16 cellular contexts compared by ENCODE assay signal in genomic region chr1:220301630-220302029, GRCh38. TPM values are rescaled to one million over a fixed set of nuclear protein-coding genes. Genes with fewer than 3 reads are reported as not detected.
DNase-seq lines count a peak whose midpoint lies in the region; FAIRE-seq and TF ChIP-seq lines count a peak whose summit lies in the region.
"Had no signal": no experiment of that assay in that cellular context is flagged by ENCODE, and none has a peak within 500 bp of the region (broad histone marks: within the 10 kb centered on the region; RNA-seq: fewer than 3 reads in every experiment).

No MANE protein-coding gene starts in this region.

- H3K36me3 Mint-ChIP-seq in glutamatergic neuron (ENCODE audit: unreplicated experiment) = no peaks in the 10 kb centered on the region
- H3K36me3 Mint-ChIP-seq: CD8-positive, alpha-beta memory T cell had no signal

- peaks cover 3% of the 10 kb centered on the region for H3F3A ChIP-seq in SK-N-SH (replicated peaks; ENCODE audit: insufficient read depth)

- CTCF ChIA-PET in SK-N-SH (lab: Yijun Ruan, JAX) = no interaction called here

- H3K36me3 ChIP-seq in Karpas-422 (ENCODE audit: insufficient read depth, low read length) (no peaks in the 10 kb centered on the region), SK-N-SH (replicated peaks in 1 of 2; ENCODE audit: control insufficient read depth in 1 of 2, insufficient read depth in 2 of 2, low read length in 1 of 2) (no peaks in the 10 kb centered on the region), subcutaneous abdominal adipose tissue (ENCODE audit: control insufficient read depth in 5 of 5, insufficient read depth in 5 of 5, low read length in 5 of 5) (no peaks in the 10 kb centered on the region)
- H3K36me3 ChIP-seq: SJCRH30 had no signal

- no peak overlapping the region for H3K27ac Mint-ChIP-seq in glutamatergic neuron (ENCODE audit: unreplicated experiment)
- H3K27ac Mint-ChIP-seq: CD8-positive, alpha-beta memory T cell had no signal

- TF ChIP-seq CTCF in SK-N-SH (IDR thresholded peaks at IDR 0.05) = no peak
- TF ChIP-seq CTCF in glutamatergic neuron (IDR thresholded peaks at IDR 0.05; ENCODE audit: partially characterized antibody, unreplicated experiment) = no peak

- no peaks in the 10 kb centered on the region for H3K27me3 ChIP-seq in Karpas-422 (ENCODE audit: low read length)
- H3K27me3 ChIP-seq in SK-N-SH (ENCODE audit: insufficient read depth) = no peaks in the 10 kb centered on the region
- H3K27me3 ChIP-seq in subcutaneous abdominal adipose tissue (ENCODE audit: control insufficient read depth in 5 of 5, insufficient read depth in 4 of 5, low read length in 5 of 5) = no peaks in the 10 kb centered on the region
- H3K27me3 ChIP-seq: SJCRH30 had no signal

- H4K20me1 ChIP-seq in Karpas-422 (ENCODE audit: insufficient read depth, low read depth, low read length) (no peaks in the 10 kb centered on the region), SK-N-SH (ENCODE audit: insufficient read depth) (no peaks in the 10 kb centered on the region)

- no peak for TF ChIP-seq EP300 in SK-N-SH (IDR thresholded peaks at IDR 0.05; ENCODE audit: borderline replicate concordance in 1 of 2, low read depth in 1 of 2, low read length in 1 of 2)

- peaks cover 1% of the 10 kb centered on the region for H3K27me3 Mint-ChIP-seq in glutamatergic neuron (ENCODE audit: unreplicated experiment)

- H3K4me3 Mint-ChIP-seq in glutamatergic neuron (ENCODE audit: unreplicated experiment) = peak overlapping the region; percentile 46
- H3K4me3 Mint-ChIP-seq: CD8-positive, alpha-beta memory T cell had no signal

- peaks cover 13% of the 10 kb centered on the region for H3K4me1 Mint-ChIP-seq in glutamatergic neuron (ENCODE audit: low read depth, unreplicated experiment)
- H3K4me1 Mint-ChIP-seq: CD8-positive, alpha-beta memory T cell had no signal

- no peak overlapping the region for H3K27ac ChIP-seq in Karpas-422 (ENCODE audit: low read length)
- no peak overlapping the region; a peak in 1 of 4 replicates for H3K27ac ChIP-seq in SK-N-SH (ENCODE audit: low read depth in 2 of 2, low read length in 1 of 2)
- H3K27ac ChIP-seq in subcutaneous abdominal adipose tissue (ENCODE audit: low read depth, low read length) = peak overlapping the region; percentile 3
- H3K27ac ChIP-seq: RWPE1, SJCRH30 had no signal

- H3K4me3 ChIP-seq in Karpas-422 (ENCODE audit: low read length) = no peak overlapping the region
- no peak overlapping the region for H3K4me3 ChIP-seq in SK-N-SH (ENCODE audit: low read depth in 2 of 2, low read length in 1 of 2)
- no peak overlapping the region for H3K4me3 ChIP-seq in subcutaneous abdominal adipose tissue (ENCODE audit: low read depth in 1 of 5, low read length in 5 of 5)
- H3K4me3 ChIP-seq: SJCRH30 had no signal

- H3K4me2 ChIP-seq in Karpas-422 (ENCODE audit: low read depth, low read length, poor library complexity, severe bottlenecking) (no peak overlapping the region), SK-N-SH (peak overlapping the region; percentile 67)

- no peaks in the 10 kb centered on the region for H3K9me3 ChIP-seq in Karpas-422 (ENCODE audit: low read length)
- 0 out of 2 replicates have a peak, but pooled peaks cover 3% of the 10 kb centered on the region for H3K9me3 ChIP-seq in SK-N-SH
- peaks cover 0 to 2% (median 0%) of the 10 kb centered on the region in 5 donors for H3K9me3 ChIP-seq in subcutaneous abdominal adipose tissue (ENCODE audit: control insufficient read depth in 5 of 5, low read length in 5 of 5)
- H3K9me3 ChIP-seq: SJCRH30 had no signal

- H3K9ac ChIP-seq in Karpas-422 (ENCODE audit: low read length) (no peak overlapping the region), SK-N-SH (no peak overlapping the region), subcutaneous abdominal adipose tissue (ENCODE audit: low read length in 5 of 5) (peak overlapping the region in 1 of 5 donors; percentile 24)

- no peaks in the 10 kb centered on the region for H3K79me2 ChIP-seq in Karpas-422 (ENCODE audit: low read length)
- no peaks in the 10 kb centered on the region for H3K79me2 ChIP-seq in SK-N-SH (ENCODE audit: insufficient read depth)

- POLR2A ChIA-PET in SK-N-SH (lab: Yijun Ruan, JAX) = no interaction called here

- no peak for DNase-seq in Karpas-422
- DNase-seq in SK-N-SH = no peak
- DNase-seq in glutamatergic neuron = no peak
- DNase-seq in OCI-M2 (lab: John Stamatoyannopoulos, UW; ENCODE audit: unreplicated experiment) = no peak
- no peak for DNase-seq in stimulated activated CD4-positive, alpha-beta T cell treated with anti-CD3 and anti-CD28 coated beads, Interleukin-1b, Interleukin-23, amount 100 ng/mL, for 48 hours
- no peak for DNase-seq in frontal cortex (ENCODE audit: low spot score in 2 of 2)
- DNase-seq: CD8-positive, alpha-beta memory T cell; HCEC 1CT; NCI-H1092 treated with DMSO at 0.1 percent for 48 hours; NCI-H187; NCI-H510A; NCI-H82; SJCRH30 had no signal

- no peak for FAIRE-seq in frontal cortex (lab: Jason Lieb, UNC)
- FAIRE-seq: HTR-8/SVneo had no signal

- 24% methylated on average over 2 of the region's 2 CpGs for WGBS in SK-N-SH (ENCODE audit: low lambda C conversion rate)

- H3K4me1 ChIP-seq in Karpas-422 (ENCODE audit: low read length) = no peaks in the 10 kb centered on the region
- peaks cover 5 to 14% of the 10 kb centered on the region in 2 experiments; a peak in 3 of 4 replicates for H3K4me1 ChIP-seq in SK-N-SH (ENCODE audit: control insufficient read depth in 1 of 2, insufficient read depth in 2 of 2, low read depth in 1 of 2, low read length in 1 of 2)
- H3K4me1 ChIP-seq in subcutaneous abdominal adipose tissue (ENCODE audit: control insufficient read depth in 5 of 5, insufficient read depth in 5 of 5, low read length in 5 of 5) = peaks cover 2 to 29% (median 14%) of the 10 kb centered on the region in 5 donors

- H2AFZ ChIP-seq in Karpas-422 (ENCODE audit: low read length) (peak overlapping the region; percentile 74; the same call in 1 of the 2 replicates), SK-N-SH (ENCODE audit: low read depth) (no peak overlapping the region)

- TF ChIP-seq RAD21 in SK-N-SH (IDR thresholded peaks at IDR 0.05; ENCODE audit: low read length) = no peak

- no peaks in the 10 kb centered on the region for H3K9me2 ChIP-seq in Karpas-422 (replicated peaks; ENCODE audit: insufficient read depth, low read length)
- no peaks in the 10 kb centered on the region for H3K9me2 ChIP-seq in SK-N-SH

- peaks cover 2% of the 10 kb centered on the region for H3K9me3 Mint-ChIP-seq in glutamatergic neuron (ENCODE audit: unreplicated experiment)

TF ChIP-seq in SK-N-SH, 30 proteins besides CTCF, POLR2A, EP300 and RAD21:
- TF ChIP-seq NRF1 (IDR thresholded peaks at IDR 0.05; ENCODE audit: low read depth, low read length) (no peak), YY1 (IDR thresholded peaks at IDR 0.05; ENCODE audit: low read depth) (no peak), GATA2 (CRISPR knock-in tag; IDR thresholded peaks at IDR 0.05) (no peak)

RNA-seq across cellular contexts. Expression of gene RAB3GAP2, which starts 29.4 kb away (rescaled TPM):
- 33.5 and 64.6 TPM in 2 replicates for total RNA-seq in Karpas-422 (2014; rRNA removed; shearing (Covaris generic); ENCODE audit: low replicate concordance)
- 9.3 and 11.7 TPM in 2 replicates for polyA plus RNA-seq in SK-N-SH (2012; rRNA removed)
- 9.2 and 11.2 TPM in 2 replicates for polyA plus RNA-seq in SK-N-SH (2012; cell fraction: cytosol; rRNA removed)
- polyA plus RNA-seq in SK-N-SH (2012; cell fraction: nucleus; rRNA removed) = 23.9 and 32.4 TPM in 2 replicates
- total RNA-seq in glutamatergic neuron (ENCODE audit: unreplicated experiment) (65.3 TPM), frontal cortex (33.0 TPM)
